In genomic region chr17:49581645-49581992, GRCh38 we compare ENCODE assay signal across 15 cellular contexts. TPM values are rescaled to one million over a fixed set of nuclear protein-coding genes. Genes with fewer than 3 reads are reported as not detected.
"Had no signal": no experiment of that assay in that cellular context is flagged by ENCODE, and none has a peak within 500 bp of the region (broad histone marks: within the 10 kb centered on the region; RNA-seq: fewer than 3 reads in every experiment).

No MANE protein-coding gene starts in this region.

- H3K4me3 Mint-ChIP-seq: activated CD4-positive, alpha-beta T cell treated with anti-CD3 and anti-CD28 coated beads for 36 hours; activated naive CD8-positive, alpha-beta T cell; natural killer cell had no signal

- ATAC-seq: activated CD4-positive, alpha-beta T cell treated with anti-CD3 and anti-CD28 coated beads for 36 hours; foreskin keratinocyte; lower lobe of right lung; natural killer cell had no signal

- DNase-seq: activated CD4-positive, alpha-beta T cell treated with anti-CD3 and anti-CD28 coated beads for 36 hours; activated CD4-positive, alpha-beta T cell treated with anti-CD3 and anti-CD28 coated beads, Interleukin-2, amount 50 U/mL, for 48 hours; caudate nucleus; foreskin keratinocyte; head of caudate nucleus; lower lobe of right lung; natural killer cell; nucleus accumbens; spleen; stimulated activated CD4-positive, alpha-beta T cell treated with anti-CD3 and anti-CD28 coated beads, Interleukin-4, amount 100 ng/mL, for 4 hours; stimulated activated naive CD4-positive, alpha-beta T cell had no signal

- H3K4me1 Mint-ChIP-seq: natural killer cell had no signal

- H3K4me3 ChIP-seq: dorsolateral prefrontal cortex, lower lobe of right lung, spleen, thyroid gland had no signal

- H3K27me3 ChIP-seq: dorsolateral prefrontal cortex, thyroid gland had no signal

- H3K36me3 Mint-ChIP-seq: activated naive CD8-positive, alpha-beta T cell; natural killer cell had no signal

- H3K4me1 ChIP-seq: foreskin keratinocyte had no signal

- H3K9me3 ChIP-seq: lower lobe of right lung, spleen, thyroid gland had no signal

- H3K27ac ChIP-seq: foreskin keratinocyte, lower lobe of right lung, spleen, thyroid gland had no signal

- H3K27ac Mint-ChIP-seq: activated CD4-positive, alpha-beta T cell treated with anti-CD3 and anti-CD28 coated beads for 36 hours; activated naive CD8-positive, alpha-beta T cell; natural killer cell had no signal

- H3K9me3 Mint-ChIP-seq: natural killer cell had no signal

- H3K36me3 ChIP-seq: lower lobe of right lung, spleen, thyroid gland had no signal

RNA-seq across cellular contexts. Expression of gene NXPH3, which starts 5.9 kb away (rescaled TPM):
- total RNA-seq: natural killer cell; T-helper 2 cell treated with Interferon-gamma antibody and Interleukin-4, amounts not matched to agents 100 ng/mL and 5 ng/mL, for 36 hours had no signal
